ENCODE assay signal across 8 cellular contexts in the genomic region with DNA sequence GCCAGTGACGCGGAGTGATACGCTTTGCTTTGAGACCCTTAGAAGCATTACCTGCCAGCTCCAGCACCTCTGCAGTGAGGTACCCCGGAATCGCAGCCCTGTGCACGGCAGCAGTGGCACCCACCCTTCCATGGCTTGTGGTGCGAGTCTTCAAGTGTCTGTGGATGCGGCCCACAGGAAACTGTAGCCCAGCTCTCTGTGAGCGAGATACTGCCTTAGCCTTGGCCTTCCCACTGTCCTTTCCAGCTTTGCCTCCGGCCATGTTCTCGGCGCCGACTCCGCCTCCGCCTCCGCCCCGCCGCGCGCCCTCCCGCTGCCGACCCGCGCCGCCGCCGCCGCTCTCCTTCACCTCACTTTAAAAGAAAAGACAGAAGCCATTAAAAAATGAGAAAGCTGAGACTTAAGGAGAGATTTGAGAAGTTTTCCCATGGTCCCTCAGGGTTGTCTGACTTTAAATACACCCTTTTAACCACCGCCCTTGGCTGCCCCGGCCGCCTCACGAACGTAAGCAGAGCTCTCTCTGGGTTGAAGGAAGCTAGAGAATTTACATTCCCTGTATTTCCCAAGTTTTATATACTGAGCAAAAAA.
DNase-seq lines count a peak whose midpoint lies in the region; ATAC-seq and TF ChIP-seq lines count a peak whose summit lies in the region.

No MANE protein-coding gene starts in this region.

- H3K36me3 Mint-ChIP-seq in progenitor cell of endocrine pancreas (ENCODE audit: insufficient read depth), result peaks cover 1% of the 10 kb centered on the region

- POLR2A ChIA-PET in AG04450 (lab: Yijun Ruan, JAX), result no interaction called here

- H3K9ac ChIP-seq in HUES6 (ENCODE audit: low read length) (peak overlapping the region; percentile 67), adipocyte (ENCODE audit: low read length) (peak overlapping the region; percentile 89)

- H3K4me3 Mint-ChIP-seq in progenitor cell of endocrine pancreas (ENCODE audit: low read depth), result peak overlapping the region; percentile 73

- H3K9me3 ChIP-seq in AG04450 (ENCODE audit: control insufficient read depth, insufficient read depth, low read length) (no peaks in the 10 kb centered on the region), HUES6 (ENCODE audit: control insufficient read depth, insufficient read depth, low read depth, low read length) (no peaks in the 10 kb centered on the region), adipocyte (ENCODE audit: control insufficient read depth, low read length) (no peaks in the 10 kb centered on the region), left ventricle myocardium inferior (replicated peaks) (no peaks in the 10 kb centered on the region)

- CTCF ChIA-PET in AG04450 (lab: Charles Lee), result interaction anchor here (0.8 to 2.4 kb wide), 3 partner anchors 18 to 212 kb away, joined by 3 to 14 read pairs (median 3); no protein-coding TSS in a partner anchor

- H3K9me3 Mint-ChIP-seq in progenitor cell of endocrine pancreas (ENCODE audit: low read depth), result no peaks in the 10 kb centered on the region

- intact Hi-C loops in left ventricle myocardium inferior (cut with micrococcal nuclease), result no loop called here

- no peaks in the 10 kb centered on the region for H3K27me3 Mint-ChIP-seq in progenitor cell of endocrine pancreas

- no peak for TF ChIP-seq CTCF in AG04450 (IDR thresholded peaks at IDR 0.05; ENCODE audit: low read depth, low read length)
- no peak for TF ChIP-seq CTCF in left ventricle myocardium inferior (IDR thresholded peaks at IDR 0.05; ENCODE audit: borderline replicate concordance)
- TF ChIP-seq CTCF in progenitor cell of endocrine pancreas (IDR thresholded peaks at IDR 0.05; ENCODE audit: unreplicated experiment), result no peak

- H3K27me3 ChIP-seq in AG04450 (ENCODE audit: control insufficient read depth, insufficient read depth, low read length) (no peaks in the 10 kb centered on the region), HUES6 (ENCODE audit: control insufficient read depth, insufficient read depth, low read length) (no peaks in the 10 kb centered on the region), adipocyte (replicated peaks; ENCODE audit: control insufficient read depth, insufficient read depth, low read length) (no peaks in the 10 kb centered on the region), left ventricle myocardium inferior (ENCODE audit: low read depth) (no peaks in the 10 kb centered on the region)

- no peak for ATAC-seq in GM18867 (IDR thresholded peaks at IDR 0.05; ENCODE audit: unreplicated experiment)

- no peak for DNase-seq in AG04450 (ENCODE audit: low read depth, low spot score)
- no peak for DNase-seq in adipocyte (ENCODE audit: low read depth)
- peak; percentile 21 for DNase-seq in left ventricle myocardium inferior
- no peak for DNase-seq in progenitor cell of endocrine pancreas (ENCODE audit: low spot score, unreplicated experiment)
- no peak for DNase-seq in T-helper 9 cell
- no peak for DNase-seq in NCI-H187 treated with DMSO at 0.1 percent for 48 hours (lab: John Stamatoyannopoulos, UW)

- H3K36me3 ChIP-seq in HUES6 (ENCODE audit: control insufficient read depth, insufficient read depth, low read length) (no peaks in the 10 kb centered on the region), adipocyte (ENCODE audit: control insufficient read depth, insufficient read depth, low read length, severe bottlenecking) (no peaks in the 10 kb centered on the region), left ventricle myocardium inferior (peaks cover 7% of the 10 kb centered on the region)

- H3K4me3 ChIP-seq in AG04450 (ENCODE audit: low read depth, low read length) (peak overlapping the region; percentile 52), HUES6 (ENCODE audit: low read depth, low read length) (peak overlapping the region; percentile 54), adipocyte (ENCODE audit: low read length) (peak overlapping the region; percentile 86), left ventricle myocardium inferior (peak overlapping the region; percentile 63)

- no peaks in the 10 kb centered on the region for H3K4me1 ChIP-seq in HUES6 (ENCODE audit: control insufficient read depth, insufficient read depth, low read length)
- peaks cover 5% of the 10 kb centered on the region for H3K4me1 ChIP-seq in adipocyte (ENCODE audit: control insufficient read depth, insufficient read depth, low read length)
- peaks cover 7% of the 10 kb centered on the region for H3K4me1 ChIP-seq in left ventricle myocardium inferior

- H3K4me1 Mint-ChIP-seq in progenitor cell of endocrine pancreas (ENCODE audit: low read depth), result peaks cover 1% of the 10 kb centered on the region

- H3K27ac Mint-ChIP-seq in progenitor cell of endocrine pancreas, result peak overlapping the region; percentile 94

- no peak overlapping the region for H3K27ac ChIP-seq in AG04450 (ENCODE audit: low read depth, low read length)
- H3K27ac ChIP-seq in HUES6 (ENCODE audit: low read depth, low read length), result no peak overlapping the region
- H3K27ac ChIP-seq in left ventricle myocardium inferior (replicated peaks), result peak overlapping the region; percentile 80
